Comparison of ENCODE assay signal across 21 cellular contexts in the genomic region with DNA sequence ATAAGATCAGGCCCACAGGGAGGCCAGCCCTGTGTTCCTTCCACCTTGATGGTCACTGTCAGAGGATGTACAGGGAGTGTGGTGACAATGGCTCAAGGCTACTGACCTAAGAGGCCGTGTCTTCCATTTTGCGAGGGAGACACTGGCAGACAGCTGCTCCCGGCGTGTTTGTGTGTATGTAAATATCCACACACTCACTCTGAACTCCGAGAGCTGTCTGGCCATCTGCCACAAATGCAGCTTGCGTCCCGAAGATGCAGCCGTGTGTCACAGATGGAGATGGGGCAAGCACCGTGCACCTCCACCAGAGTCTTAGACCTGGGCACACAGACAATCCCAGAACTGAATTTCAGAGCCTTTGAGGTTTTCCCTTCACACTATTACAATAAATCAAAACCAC.
"Had no signal": no experiment of that assay in that cellular context is flagged by ENCODE, and none has a peak within 500 bp of the region (broad histone marks: within the 10 kb centered on the region; RNA-seq: fewer than 3 reads in every experiment).

No MANE protein-coding gene starts in this region.

- H2AFZ ChIP-seq: hepatocyte had no signal

- H3K27ac Mint-ChIP-seq: activated CD4-positive, alpha-beta memory T cell treated with anti-CD3 and anti-CD28 coated beads, Interleukin-2, amount 10 ng/mL, durations not matched to agents 7 days and 5 days; activated CD4-positive, alpha-beta T cell treated with anti-CD3 and anti-CD28 coated beads for 36 hours; activated naive CD4-positive, alpha-beta T cell treated with anti-CD3 and anti-CD28 coated beads, Interleukin-2, amount 50 U/mL, for 24 hours; naive thymus-derived CD4-positive, alpha-beta T cell had no signal

- H3K27me3 ChIP-seq: adrenal gland, gastroesophageal sphincter, hepatocyte, neutrophil, tibial nerve, vagina had no signal

- H3K4me1 Mint-ChIP-seq: activated CD4-positive, alpha-beta memory T cell treated with anti-CD3 and anti-CD28 coated beads, Interleukin-2, amount 10 ng/mL, durations not matched to agents 7 days and 5 days; activated naive CD4-positive, alpha-beta T cell treated with anti-CD3 and anti-CD28 coated beads, Interleukin-2, amount 50 U/mL, for 24 hours; naive thymus-derived CD4-positive, alpha-beta T cell had no signal

- H3K27ac ChIP-seq: adrenal gland, gastroesophageal sphincter, hepatocyte, left ventricle myocardium inferior, neutrophil, skin epidermis, tibial nerve, vagina had no signal

- H3K27me3 Mint-ChIP-seq: activated naive CD4-positive, alpha-beta T cell treated with anti-CD3 and anti-CD28 coated beads, Interleukin-2, amount 50 U/mL, for 24 hours had no signal

- H3K36me3 Mint-ChIP-seq: activated naive CD4-positive, alpha-beta T cell treated with anti-CD3 and anti-CD28 coated beads, Interleukin-2, amount 50 U/mL, for 24 hours; naive thymus-derived CD4-positive, alpha-beta T cell had no signal

- H3K36me3 ChIP-seq: adrenal gland, gastroesophageal sphincter, left ventricle myocardium inferior, neutrophil, tibial nerve, vagina had no signal

- DNase-seq: activated CD4-positive, alpha-beta memory T cell treated with anti-CD3 and anti-CD28 coated beads, Interleukin-2, amount 10 ng/mL, durations not matched to agents 7 days and 5 days; activated CD4-positive, alpha-beta T cell treated with anti-CD3 and anti-CD28 coated beads for 36 hours; activated effector memory CD4-positive, alpha-beta T cell treated with anti-CD3 and anti-CD28 coated beads, Interleukin-2, amount 50 U/mL, for 16 hours; activated T-cell treated with anti-CD3 and anti-CD28 coated beads, Interleukin-2, amount 50 U/mL, for 48 hours; adrenal gland; dermis blood vessel endothelial cell; left ventricle myocardium inferior; naive thymus-derived CD4-positive, alpha-beta T cell; posterior cingulate gyrus; stimulated activated CD4-positive, alpha-beta T cell treated with anti-CD3 and anti-CD28 coated beads, Interleukin-4, amount 100 ng/mL, for 4 hours; stimulated activated CD8-positive, alpha-beta memory T cell treated with anti-CD3 and anti-CD28 coated beads, Interleukin-4, amount 100 ng/mL, for 48 hours; stimulated activated naive CD4-positive, alpha-beta T cell treated with Interleukin-2 at 50 U/mL for 16 hours; substantia nigra had no signal

- H3K4me3 ChIP-seq: adrenal gland, gastroesophageal sphincter, hepatocyte, left ventricle myocardium inferior, mucosa of descending colon, skin epidermis, tibial nerve, vagina had no signal

- H3K9me3 ChIP-seq: adrenal gland, gastroesophageal sphincter, left ventricle myocardium inferior, mucosa of descending colon, neutrophil, tibial nerve, vagina had no signal

- H3K4me2 ChIP-seq: hepatocyte had no signal

- ATAC-seq: activated CD4-positive, alpha-beta T cell treated with anti-CD3 and anti-CD28 coated beads for 36 hours; gastroesophageal sphincter; mucosa of descending colon; naive thymus-derived CD4-positive, alpha-beta T cell had no signal

- H3K9me3 Mint-ChIP-seq: activated naive CD4-positive, alpha-beta T cell treated with anti-CD3 and anti-CD28 coated beads, Interleukin-2, amount 50 U/mL, for 24 hours had no signal

- H3K4me1 ChIP-seq: adrenal gland, gastroesophageal sphincter, left ventricle myocardium inferior, tibial nerve, vagina had no signal

- H3K4me3 Mint-ChIP-seq: activated CD4-positive, alpha-beta memory T cell treated with anti-CD3 and anti-CD28 coated beads, Interleukin-2, amount 10 ng/mL, durations not matched to agents 7 days and 5 days; activated CD4-positive, alpha-beta T cell treated with anti-CD3 and anti-CD28 coated beads for 36 hours; activated naive CD4-positive, alpha-beta T cell treated with anti-CD3 and anti-CD28 coated beads, Interleukin-2, amount 50 U/mL, for 24 hours; naive thymus-derived CD4-positive, alpha-beta T cell had no signal
